Comparison of ENCODE assay signal across 14 cellular contexts in genomic region chr5:164345173-164345572, GRCh38.
DNase-seq lines count a peak whose midpoint lies in the region; ATAC-seq and TF ChIP-seq lines count a peak whose summit lies in the region.
"Had no signal": no experiment of that assay in that cellular context is flagged by ENCODE, and none has a peak within 500 bp of the region (broad histone marks: within the 10 kb centered on the region; RNA-seq: fewer than 3 reads in every experiment).

No MANE protein-coding gene starts in this region.

- intact Hi-C loops in tibial artery (cut with DNase I; ENCODE audit: low total_unique reads) (no loop called here), natural killer cell (cut with micrococcal nuclease) (no loop called here)

- H3K4ac ChIP-seq in mesenchymal stem cell (ENCODE audit: low read depth in 1 of 2, low read length in 2 of 2), result no peak overlapping the region

- H3K4me2 ChIP-seq in mesenchymal stem cell (ENCODE audit: low read length, poor library complexity, severe bottlenecking), result no peak overlapping the region

- H3K27me3 Mint-ChIP-seq in natural killer cell (ENCODE audit: low read depth in 2 of 2), result no peaks in the 10 kb centered on the region
- H3K27me3 Mint-ChIP-seq: CD4-positive, alpha-beta T cell; T-cell had no signal

- H3K27me3 ChIP-seq in mesenchymal stem cell (ENCODE audit: control insufficient read depth in 1 of 2, insufficient read depth in 1 of 2, low read length in 2 of 2) (no peaks in the 10 kb centered on the region), tibial artery (no peaks in the 10 kb centered on the region)
- H3K27me3 ChIP-seq: sigmoid colon had no signal

- no peak overlapping the region for H2BK15ac ChIP-seq in mesenchymal stem cell (ENCODE audit: low read depth, poor library complexity, severe bottlenecking)

- peak overlapping the region in 1 of 2 experiments; percentile 44 for H3K14ac ChIP-seq in mesenchymal stem cell (ENCODE audit: low read length in 2 of 2)

- no peaks in the 10 kb centered on the region for H3K9me3 ChIP-seq in mesenchymal stem cell (ENCODE audit: control insufficient read depth, low read length)
- no peaks in the 10 kb centered on the region for H3K9me3 ChIP-seq in tibial artery
- H3K9me3 ChIP-seq: sigmoid colon had no signal

- no peaks in the 10 kb centered on the region for H3K79me1 ChIP-seq in mesenchymal stem cell (replicated peaks; ENCODE audit: low read length, poor library complexity, severe bottlenecking)

- no peak overlapping the region for H4K8ac ChIP-seq in mesenchymal stem cell (ENCODE audit: low read length)

- H2AFZ ChIP-seq in mesenchymal stem cell (ENCODE audit: low read depth, low read length), result no peak overlapping the region

- H2AK5ac ChIP-seq in mesenchymal stem cell (ENCODE audit: low read length, severe bottlenecking), result no peak overlapping the region

- H4K91ac ChIP-seq in mesenchymal stem cell (ENCODE audit: low read length), result no peak overlapping the region

- no peak for ATAC-seq in natural killer cell
- ATAC-seq: T-cell had no signal

- TF ChIP-seq CTCF in tibial artery (IDR thresholded peaks at IDR 0.05) (no peak), natural killer cell (IDR thresholded peaks at IDR 0.05) (no peak)

- DNase-seq in H4 (ENCODE audit: low spot score) (peak; percentile 54), NCI-H69 (lab: John Stamatoyannopoulos, UW) (peak; percentile 100), dermis blood vessel endothelial cell (peak; percentile 22), mesenchymal stem cell (peak; percentile 15), globus pallidus (ENCODE audit: low spot score) (no peak), tibial artery (no peak), NCI-H510A (lab: John Stamatoyannopoulos, UW) (no peak), natural killer cell (no peak)
- DNase-seq: activated CD4-positive, alpha-beta T cell treated with anti-CD3 and anti-CD28 coated beads, Interleukin-2, amount 50 U/mL, for 48 hours; activated naive CD4-positive, alpha-beta T cell treated with anti-CD3 and anti-CD28 coated beads for 36 hours; CD4-positive, alpha-beta T cell; KBM-7; sigmoid colon; T-cell had no signal

- H3K4me1 ChIP-seq in mesenchymal stem cell (ENCODE audit: control insufficient read depth, insufficient read depth, low read depth, low read length) (no peaks in the 10 kb centered on the region), tibial artery (no peaks in the 10 kb centered on the region)

- H3K9me3 Mint-ChIP-seq in natural killer cell, result peaks cover 8 to 18% of the 10 kb centered on the region in 2 donors

- no peak overlapping the region for H3K4me3 Mint-ChIP-seq in natural killer cell
- H3K4me3 Mint-ChIP-seq: activated naive CD4-positive, alpha-beta T cell treated with anti-CD3 and anti-CD28 coated beads for 36 hours; CD4-positive, alpha-beta T cell; T-cell had no signal

- H3K27ac Mint-ChIP-seq in natural killer cell, result no peak overlapping the region
- H3K27ac Mint-ChIP-seq: activated naive CD4-positive, alpha-beta T cell treated with anti-CD3 and anti-CD28 coated beads for 36 hours; CD4-positive, alpha-beta T cell; T-cell had no signal

- H2BK5ac ChIP-seq in mesenchymal stem cell (ENCODE audit: low read depth, low read length, poor library complexity, severe bottlenecking), result no peak overlapping the region

- H3K4me3 ChIP-seq in mesenchymal stem cell (ENCODE audit: insufficient read depth in 1 of 2, low read depth in 1 of 2, low read length in 2 of 2) (no peak overlapping the region), tibial artery (no peak overlapping the region)
- H3K4me3 ChIP-seq: sigmoid colon had no signal

- H2BK12ac ChIP-seq in mesenchymal stem cell (ENCODE audit: low read length in 2 of 2), result peak overlapping the region in 1 of 2 experiments; percentile 51

- no peaks in the 10 kb centered on the region for H3K4me1 Mint-ChIP-seq in natural killer cell
- H3K4me1 Mint-ChIP-seq: T-cell had no signal

- no peak overlapping the region for H3K9ac ChIP-seq in mesenchymal stem cell (ENCODE audit: low read length)

- H2BK120ac ChIP-seq in mesenchymal stem cell (ENCODE audit: low read depth, low read length), result no peak overlapping the region

- H3K27ac ChIP-seq in mesenchymal stem cell (ENCODE audit: low read length, poor library complexity, severe bottlenecking), result no peak overlapping the region
- no peak overlapping the region for H3K27ac ChIP-seq in tibial artery
- H3K27ac ChIP-seq: sigmoid colon had no signal

- no peak overlapping the region for H3K18ac ChIP-seq in mesenchymal stem cell (ENCODE audit: low read depth in 1 of 2, low read length in 2 of 2)

- H3K36me3 ChIP-seq in mesenchymal stem cell (ENCODE audit: control insufficient read depth in 1 of 2, insufficient read depth in 2 of 2, low read depth in 1 of 2, low read length in 2 of 2) (no peaks in the 10 kb centered on the region), tibial artery (no peaks in the 10 kb centered on the region)
- H3K36me3 ChIP-seq: sigmoid colon had no signal

- 44% methylated on average over 2 of the region's 2 CpGs for WGBS in mesenchymal stem cell

- H3K36me3 Mint-ChIP-seq in natural killer cell, result no peaks in the 10 kb centered on the region
- H3K36me3 Mint-ChIP-seq: T-cell had no signal

- no peak overlapping the region for H3K23ac ChIP-seq in mesenchymal stem cell (ENCODE audit: low read length in 2 of 2)

Comparison
In these comparisons a context has a peak if more than half of its experiments do, and no peak if none do; other contexts are left out.
1. DNase-seq: peak in H4 (single experiment), NCI-H69 (single experiment), dermis blood vessel endothelial cell (single experiment) and mesenchymal stem cell (single experiment); none in globus pallidus (single experiment), tibial artery (0 of 2), NCI-H510A (single experiment) and natural killer cell (single experiment).